ENCODE assay signal across 1 cellular context in genomic region chr6:43772571-43773049, GRCh38.
TF ChIP-seq lines count a peak whose summit lies in the region.

No MANE protein-coding gene starts in this region.

TF ChIP-seq in K562, 482 proteins besides CTCF, POLR2A, EP300 and RAD21 (continued from another document and continues in another):
- TF ChIP-seq, protein P1, sequence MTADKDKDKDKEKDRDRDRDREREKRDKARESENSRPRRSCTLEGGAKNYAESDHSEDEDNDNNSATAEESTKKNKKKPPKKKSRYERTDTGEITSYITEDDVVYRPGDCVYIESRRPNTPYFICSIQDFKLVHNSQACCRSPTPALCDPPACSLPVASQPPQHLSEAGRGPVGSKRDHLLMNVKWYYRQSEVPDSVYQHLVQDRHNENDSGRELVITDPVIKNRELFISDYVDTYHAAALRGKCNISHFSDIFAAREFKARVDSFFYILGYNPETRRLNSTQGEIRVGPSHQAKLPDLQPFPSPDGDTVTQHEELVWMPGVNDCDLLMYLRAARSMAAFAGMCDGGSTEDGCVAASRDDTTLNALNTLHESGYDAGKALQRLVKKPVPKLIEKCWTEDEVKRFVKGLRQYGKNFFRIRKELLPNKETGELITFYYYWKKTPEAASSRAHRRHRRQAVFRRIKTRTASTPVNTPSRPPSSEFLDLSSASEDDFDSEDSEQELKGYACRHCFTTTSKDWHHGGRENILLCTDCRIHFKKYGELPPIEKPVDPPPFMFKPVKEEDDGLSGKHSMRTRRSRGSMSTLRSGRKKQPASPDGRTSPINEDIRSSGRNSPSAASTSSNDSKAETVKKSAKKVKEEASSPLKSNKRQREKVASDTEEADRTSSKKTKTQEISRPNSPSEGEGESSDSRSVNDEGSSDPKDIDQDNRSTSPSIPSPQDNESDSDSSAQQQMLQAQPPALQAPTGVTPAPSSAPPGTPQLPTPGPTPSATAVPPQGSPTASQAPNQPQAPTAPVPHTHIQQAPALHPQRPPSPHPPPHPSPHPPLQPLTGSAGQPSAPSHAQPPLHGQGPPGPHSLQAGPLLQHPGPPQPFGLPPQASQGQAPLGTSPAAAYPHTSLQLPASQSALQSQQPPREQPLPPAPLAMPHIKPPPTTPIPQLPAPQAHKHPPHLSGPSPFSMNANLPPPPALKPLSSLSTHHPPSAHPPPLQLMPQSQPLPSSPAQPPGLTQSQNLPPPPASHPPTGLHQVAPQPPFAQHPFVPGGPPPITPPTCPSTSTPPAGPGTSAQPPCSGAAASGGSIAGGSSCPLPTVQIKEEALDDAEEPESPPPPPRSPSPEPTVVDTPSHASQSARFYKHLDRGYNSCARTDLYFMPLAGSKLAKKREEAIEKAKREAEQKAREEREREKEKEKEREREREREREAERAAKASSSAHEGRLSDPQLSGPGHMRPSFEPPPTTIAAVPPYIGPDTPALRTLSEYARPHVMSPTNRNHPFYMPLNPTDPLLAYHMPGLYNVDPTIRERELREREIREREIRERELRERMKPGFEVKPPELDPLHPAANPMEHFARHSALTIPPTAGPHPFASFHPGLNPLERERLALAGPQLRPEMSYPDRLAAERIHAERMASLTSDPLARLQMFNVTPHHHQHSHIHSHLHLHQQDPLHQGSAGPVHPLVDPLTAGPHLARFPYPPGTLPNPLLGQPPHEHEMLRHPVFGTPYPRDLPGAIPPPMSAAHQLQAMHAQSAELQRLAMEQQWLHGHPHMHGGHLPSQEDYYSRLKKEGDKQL (CRISPR knock-in tag; IDR thresholded peaks at IDR 0.05; ENCODE audit: borderline replicate concordance): no peak
- TF ChIP-seq ARNT (IDR thresholded peaks at IDR 0.05) (no peak), NBN (IDR thresholded peaks at IDR 0.05; ENCODE audit: low read depth) (no peak), HDAC1 (IDR thresholded peaks at IDR 0.05) (no peak), ZSCAN32 (CRISPR knock-in tag; IDR thresholded peaks at IDR 0.05) (no peak), SRSF1 (IDR thresholded peaks at IDR 0.05; ENCODE audit: low read depth, low read length) (no peak), KAT7 (CRISPR knock-in tag; IDR thresholded peaks at IDR 0.05; ENCODE audit: borderline replicate concordance) (no peak; the same call in 1 of the 2 replicates), NONO (IDR thresholded peaks at IDR 0.05; ENCODE audit: low read depth in 2 of 2, low read length in 1 of 2) (peak in 1 of 2 experiments; percentile 36; a peak in 1 of 4 replicates), POLR2AphosphoS2 (IDR thresholded peaks at IDR 0.05; ENCODE audit: low read length) (no peak; the same call in 1 of the 2 replicates), BRF1 (IDR thresholded peaks at IDR 0.05; ENCODE audit: borderline replicate concordance, extremely low read depth, insufficient read length) (no peak), ATF1 (CRISPR knock-in tag; IDR thresholded peaks at IDR 0.05) (no peak), ATF1 (tag; IDR thresholded peaks at IDR 0.05) (no peak), ZBTB7A (IDR thresholded peaks at IDR 0.05; ENCODE audit: borderline replicate concordance, control insufficient read depth, low read depth, low read length) (peak; percentile 67), HDAC6 (IDR thresholded peaks at IDR 0.05; ENCODE audit: low read depth, low read length) (no peak), MAFK (IDR thresholded peaks at IDR 0.05; ENCODE audit: low read length) (no peak), ZBTB40 (IDR thresholded peaks at IDR 0.05) (0 out of 2 replicates have a peak, but pooled peaks have one; percentile 15), ZBTB40 (CRISPR knock-in tag; IDR thresholded peaks at IDR 0.05) (no peak), NR1H2 (CRISPR knock-in tag; IDR thresholded peaks at IDR 0.05) (no peak), HDGF (IDR thresholded peaks at IDR 0.05) (0 out of 2 replicates have a peak, but pooled peaks have one; percentile 6), SMAD1 (IDR thresholded peaks at IDR 0.05; ENCODE audit: low read depth, low read length, partially characterized antibody) (no peak), NR4A1 (CRISPR knock-in tag; IDR thresholded peaks at IDR 0.05) (0 out of 2 replicates have a peak, but pooled peaks have one; percentile 71), NR4A1 (tag; IDR thresholded peaks at IDR 0.05) (no peak), SAFB (IDR thresholded peaks at IDR 0.05; ENCODE audit: borderline replicate concordance, low read depth, low read length) (no peak), GTF2F1 (IDR thresholded peaks at IDR 0.05; ENCODE audit: low read depth, low read length) (no peak), ZNF431 (CRISPR knock-in tag; IDR thresholded peaks at IDR 0.05) (no peak), JUNB (CRISPR knock-in tag; conservative IDR thresholded peaks at IDR 0.05) (no peak), MAX (CRISPR knock-in tag; IDR thresholded peaks at IDR 0.05) (no peak), TRIM28 (IDR thresholded peaks at IDR 0.05) (no peak), NFRKB (IDR thresholded peaks at IDR 0.05; ENCODE audit: low read depth) (0 out of 2 replicates have a peak, but pooled peaks have one; percentile 1), MTA3 (IDR thresholded peaks at IDR 0.05; ENCODE audit: borderline replicate concordance) (no peak), GMEB1 (CRISPR knock-in tag; IDR thresholded peaks at IDR 0.05) (no peak)
- TF ChIP-seq, protein P2, sequence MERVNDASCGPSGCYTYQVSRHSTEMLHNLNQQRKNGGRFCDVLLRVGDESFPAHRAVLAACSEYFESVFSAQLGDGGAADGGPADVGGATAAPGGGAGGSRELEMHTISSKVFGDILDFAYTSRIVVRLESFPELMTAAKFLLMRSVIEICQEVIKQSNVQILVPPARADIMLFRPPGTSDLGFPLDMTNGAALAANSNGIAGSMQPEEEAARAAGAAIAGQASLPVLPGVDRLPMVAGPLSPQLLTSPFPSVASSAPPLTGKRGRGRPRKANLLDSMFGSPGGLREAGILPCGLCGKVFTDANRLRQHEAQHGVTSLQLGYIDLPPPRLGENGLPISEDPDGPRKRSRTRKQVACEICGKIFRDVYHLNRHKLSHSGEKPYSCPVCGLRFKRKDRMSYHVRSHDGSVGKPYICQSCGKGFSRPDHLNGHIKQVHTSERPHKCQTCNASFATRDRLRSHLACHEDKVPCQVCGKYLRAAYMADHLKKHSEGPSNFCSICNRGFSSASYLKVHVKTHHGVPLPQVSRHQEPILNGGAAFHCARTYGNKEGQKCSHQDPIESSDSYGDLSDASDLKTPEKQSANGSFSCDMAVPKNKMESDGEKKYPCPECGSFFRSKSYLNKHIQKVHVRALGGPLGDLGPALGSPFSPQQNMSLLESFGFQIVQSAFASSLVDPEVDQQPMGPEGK (CRISPR knock-in tag; IDR thresholded peaks at IDR 0.05; ENCODE audit: borderline replicate concordance): no peak
- TF ChIP-seq, protein P3, sequence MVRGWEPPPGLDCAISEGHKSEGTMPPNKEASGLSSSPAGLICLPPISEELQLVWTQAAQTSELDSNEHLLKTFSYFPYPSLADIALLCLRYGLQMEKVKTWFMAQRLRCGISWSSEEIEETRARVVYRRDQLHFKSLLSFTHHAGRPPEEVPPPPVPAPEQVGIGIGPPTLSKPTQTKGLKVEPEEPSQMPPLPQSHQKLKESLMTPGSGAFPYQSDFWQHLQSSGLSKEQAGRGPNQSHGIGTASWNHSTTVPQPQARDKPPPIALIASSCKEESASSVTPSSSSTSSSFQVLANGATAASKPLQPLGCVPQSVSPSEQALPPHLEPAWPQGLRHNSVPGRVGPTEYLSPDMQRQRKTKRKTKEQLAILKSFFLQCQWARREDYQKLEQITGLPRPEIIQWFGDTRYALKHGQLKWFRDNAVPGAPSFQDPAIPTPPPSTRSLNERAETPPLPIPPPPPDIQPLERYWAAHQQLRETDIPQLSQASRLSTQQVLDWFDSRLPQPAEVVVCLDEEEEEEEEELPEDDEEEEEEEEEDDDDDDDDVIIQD (CRISPR knock-in tag; IDR thresholded peaks at IDR 0.05): no peak
- TF ChIP-seq, protein P4, sequence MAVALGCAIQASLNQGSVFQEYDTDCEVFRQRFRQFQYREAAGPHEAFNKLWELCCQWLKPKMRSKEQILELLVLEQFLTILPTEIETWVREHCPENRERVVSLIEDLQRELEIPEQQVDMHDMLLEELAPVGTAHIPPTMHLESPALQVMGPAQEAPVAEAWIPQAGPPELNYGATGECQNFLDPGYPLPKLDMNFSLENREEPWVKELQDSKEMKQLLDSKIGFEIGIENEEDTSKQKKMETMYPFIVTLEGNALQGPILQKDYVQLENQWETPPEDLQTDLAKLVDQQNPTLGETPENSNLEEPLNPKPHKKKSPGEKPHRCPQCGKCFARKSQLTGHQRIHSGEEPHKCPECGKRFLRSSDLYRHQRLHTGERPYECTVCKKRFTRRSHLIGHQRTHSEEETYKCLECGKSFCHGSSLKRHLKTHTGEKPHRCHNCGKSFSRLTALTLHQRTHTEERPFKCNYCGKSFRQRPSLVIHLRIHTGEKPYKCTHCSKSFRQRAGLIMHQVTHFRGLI (CRISPR knock-in tag; IDR thresholded peaks at IDR 0.05): no peak
